In the genomic region with DNA sequence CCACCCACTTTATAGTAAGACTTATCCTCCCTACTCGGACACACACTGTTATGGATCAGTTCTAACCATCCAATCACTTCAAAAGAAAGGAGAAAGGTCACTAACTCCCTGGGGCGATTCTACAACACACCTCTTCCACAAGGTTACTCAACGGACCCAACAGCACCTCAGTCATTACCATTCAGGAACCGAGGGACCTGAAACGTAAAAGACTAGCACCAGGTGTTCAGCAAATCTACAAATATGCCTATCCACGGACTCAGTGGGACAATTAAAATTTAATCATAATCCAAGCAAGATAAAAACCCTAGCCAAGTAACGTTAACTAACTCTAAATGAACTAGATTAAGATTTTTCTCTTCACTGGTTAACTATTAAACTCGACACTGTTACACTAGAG, we compare ENCODE assay signal across 1 cellular context.
TF ChIP-seq lines count a peak whose summit lies in the region.

No MANE protein-coding gene starts in this region.

TF ChIP-seq in GM23338, 12 proteins besides CTCF, POLR2A, EP300 and RAD21 (continued from another document):
- TF ChIP-seq ZNF462 (CRISPR knock-in tag; IDR thresholded peaks at IDR 0.05), result no peak
- TF ChIP-seq, protein P1, sequence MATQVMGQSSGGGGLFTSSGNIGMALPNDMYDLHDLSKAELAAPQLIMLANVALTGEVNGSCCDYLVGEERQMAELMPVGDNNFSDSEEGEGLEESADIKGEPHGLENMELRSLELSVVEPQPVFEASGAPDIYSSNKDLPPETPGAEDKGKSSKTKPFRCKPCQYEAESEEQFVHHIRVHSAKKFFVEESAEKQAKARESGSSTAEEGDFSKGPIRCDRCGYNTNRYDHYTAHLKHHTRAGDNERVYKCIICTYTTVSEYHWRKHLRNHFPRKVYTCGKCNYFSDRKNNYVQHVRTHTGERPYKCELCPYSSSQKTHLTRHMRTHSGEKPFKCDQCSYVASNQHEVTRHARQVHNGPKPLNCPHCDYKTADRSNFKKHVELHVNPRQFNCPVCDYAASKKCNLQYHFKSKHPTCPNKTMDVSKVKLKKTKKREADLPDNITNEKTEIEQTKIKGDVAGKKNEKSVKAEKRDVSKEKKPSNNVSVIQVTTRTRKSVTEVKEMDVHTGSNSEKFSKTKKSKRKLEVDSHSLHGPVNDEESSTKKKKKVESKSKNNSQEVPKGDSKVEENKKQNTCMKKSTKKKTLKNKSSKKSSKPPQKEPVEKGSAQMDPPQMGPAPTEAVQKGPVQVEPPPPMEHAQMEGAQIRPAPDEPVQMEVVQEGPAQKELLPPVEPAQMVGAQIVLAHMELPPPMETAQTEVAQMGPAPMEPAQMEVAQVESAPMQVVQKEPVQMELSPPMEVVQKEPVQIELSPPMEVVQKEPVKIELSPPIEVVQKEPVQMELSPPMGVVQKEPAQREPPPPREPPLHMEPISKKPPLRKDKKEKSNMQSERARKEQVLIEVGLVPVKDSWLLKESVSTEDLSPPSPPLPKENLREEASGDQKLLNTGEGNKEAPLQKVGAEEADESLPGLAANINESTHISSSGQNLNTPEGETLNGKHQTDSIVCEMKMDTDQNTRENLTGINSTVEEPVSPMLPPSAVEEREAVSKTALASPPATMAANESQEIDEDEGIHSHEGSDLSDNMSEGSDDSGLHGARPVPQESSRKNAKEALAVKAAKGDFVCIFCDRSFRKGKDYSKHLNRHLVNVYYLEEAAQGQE (IDR thresholded peaks at IDR 0.05; ENCODE audit: unreplicated experiment), result no peak
- no peak for TF ChIP-seq ZNF114 (CRISPR knock-in tag; IDR thresholded peaks at IDR 0.05)
TF ChIP-seq in GM23338: peak in this region for 0.
